In genomic region chr2:59774821-59775463, GRCh38 we compare ENCODE assay signal across 20 cellular contexts.
DNase-seq lines count a peak whose midpoint lies in the region; ATAC-seq and TF ChIP-seq lines count a peak whose summit lies in the region.
"Had no signal": no experiment of that assay in that cellular context is flagged by ENCODE, and none has a peak within 500 bp of the region (broad histone marks: within the 10 kb centered on the region; RNA-seq: fewer than 3 reads in every experiment).

No MANE protein-coding gene starts in this region.

- TF ChIP-seq CTCF in foreskin keratinocyte (conservative IDR thresholded peaks at IDR 0.05) (peak; percentile 14), testis (IDR thresholded peaks at IDR 0.05) (peak in 1 of 3 experiments; percentile 20), ascending aorta (IDR thresholded peaks at IDR 0.05) (no peak)

- H3K27ac ChIP-seq in foreskin keratinocyte (no peak overlapping the region), testis (no peak overlapping the region), ascending aorta (no peak overlapping the region)
- H3K27ac ChIP-seq: 22Rv1, BLaER1, Peyer's patch had no signal

- H3K4me3 ChIP-seq in testis, result no peak overlapping the region
- H3K4me3 ChIP-seq in ascending aorta, result no peak overlapping the region
- H3K4me3 ChIP-seq: BLaER1, Peyer's patch had no signal

- TF ChIP-seq POLR2A in testis (IDR thresholded peaks at IDR 0.05), result no peak

- H3K27me3 ChIP-seq in foreskin keratinocyte (no peaks in the 10 kb centered on the region), testis (no peaks in the 10 kb centered on the region), ascending aorta (no peaks in the 10 kb centered on the region)
- H3K27me3 ChIP-seq: BLaER1, Peyer's patch had no signal

- H3K9me3 ChIP-seq in testis (no peaks in the 10 kb centered on the region), ascending aorta (no peaks in the 10 kb centered on the region)
- H3K9me3 ChIP-seq: BLaER1, Peyer's patch, SK-N-SH had no signal

- WGBS in testis, 2 donors, result 68 to 76% methylated on average over 2 of the region's 2 CpGs

- no peaks in the 10 kb centered on the region for H3K36me3 ChIP-seq in testis (ENCODE audit: low read depth, missing control alignments)
- no peaks in the 10 kb centered on the region for H3K36me3 ChIP-seq in ascending aorta
- H3K36me3 ChIP-seq: BLaER1, Peyer's patch had no signal

- intact Hi-C loops in testis (cut with DNase I; ENCODE audit: low total_unique reads), result no loop called here
- intact Hi-C loops in ascending aorta (cut with DNase I), result no loop called here

- in situ Hi-C loops in SK-MEL-5 (cut with HindIII; ENCODE audit: low pct_unique_long_range_greater_than_20kb, low sequenced_read_pairs), result no loop called here

- H3K4me1 ChIP-seq in foreskin keratinocyte (no peaks in the 10 kb centered on the region), testis (no peaks in the 10 kb centered on the region), ascending aorta (no peaks in the 10 kb centered on the region)
- H3K4me1 ChIP-seq: BLaER1, Peyer's patch had no signal

- peak; percentile 16 for DNase-seq in DMS53 (lab: John Stamatoyannopoulos, UW)
- DNase-seq in DMS53 treated with DMSO at 0.1 percent for 48 hours (lab: John Stamatoyannopoulos, UW; ENCODE audit: unreplicated experiment), result no peak
- peak; percentile 27 for DNase-seq in SK-MEL-5 (ENCODE audit: low read depth, low spot score)
- no peak for DNase-seq in foreskin keratinocyte
- DNase-seq in testis, result peak; percentile 36
- DNase-seq in ascending aorta (ENCODE audit: low spot score in 2 of 2), result no peak
- no peak for DNase-seq in C1 segment of cervical spinal cord (lab: John Stamatoyannopoulos, UW)
- DNase-seq: CD8-positive, alpha-beta memory T cell; HCEC 1CT; KBM-7; NCI-H1436; NCI-H2029; NCI-H2171; NCI-H446 treated with DMSO at 0.1 percent for 48 hours; Peyer's patch; SK-N-SH had no signal

- ATAC-seq in foreskin keratinocyte (no peak), HG02970 (IDR thresholded peaks at IDR 0.05; ENCODE audit: low FRiP score, unreplicated experiment) (no peak)
- ATAC-seq: Right ventricle myocardium inferior had no signal

Comparison
In these comparisons a context has a peak if more than half of its experiments do, and no peak if none do; other contexts are left out.
1. DNase-seq: peak in DMS53 (single experiment), SK-MEL-5 (single experiment) and testis (single experiment); none in DMS53 treated with DMSO at 0.1 percent for 48 hours (single experiment), foreskin keratinocyte (0 of 2), ascending aorta (0 of 2) and C1 segment of cervical spinal cord (0 of 14).